In the genomic region with DNA sequence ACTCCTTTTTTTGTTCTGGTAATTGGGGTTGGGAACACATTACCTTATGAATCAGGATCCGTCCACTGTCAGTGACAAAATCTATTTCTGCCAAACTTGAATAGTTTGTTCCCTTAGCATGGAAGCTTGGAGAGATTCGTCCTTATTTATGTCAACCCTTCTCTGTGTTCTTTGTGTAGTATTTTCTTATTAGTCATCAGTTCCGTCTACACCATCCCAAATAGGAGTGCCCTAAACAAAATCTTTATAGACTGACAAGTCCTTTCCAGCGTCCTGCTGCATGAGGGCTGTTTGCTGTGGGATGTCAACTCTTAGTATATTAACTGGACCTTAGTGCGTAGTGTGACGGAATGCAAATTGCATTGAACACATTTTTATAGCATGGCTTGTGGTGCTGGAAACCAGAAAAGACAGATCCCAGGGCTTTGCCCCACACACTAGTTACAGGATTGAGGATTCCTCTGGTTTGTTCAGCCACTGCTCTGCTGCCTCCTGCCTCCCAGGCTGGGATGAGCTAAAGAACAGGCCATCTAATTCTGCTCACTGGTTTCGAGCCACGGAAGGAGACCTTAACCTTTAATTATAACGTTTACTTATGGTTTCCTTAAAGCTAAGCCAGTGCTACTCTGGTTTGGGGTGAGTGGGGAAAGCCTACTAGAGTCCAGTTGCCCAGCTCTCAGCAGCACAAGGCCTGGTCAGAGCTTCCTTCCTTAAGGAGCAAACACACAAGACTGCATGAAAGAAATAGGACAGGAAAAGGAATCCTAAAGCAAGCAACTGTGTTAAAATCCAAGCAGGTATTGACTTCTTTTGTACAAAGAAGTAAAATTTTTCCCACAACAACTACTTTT, we compare ENCODE assay signal across 1 cellular context.
TF ChIP-seq lines count a peak whose summit lies in the region.

No MANE protein-coding gene starts in this region.

TF ChIP-seq in HepG2, 621 proteins besides CTCF, POLR2A, EP300 and RAD21 (continued from another document):
- TF ChIP-seq, protein P1, sequence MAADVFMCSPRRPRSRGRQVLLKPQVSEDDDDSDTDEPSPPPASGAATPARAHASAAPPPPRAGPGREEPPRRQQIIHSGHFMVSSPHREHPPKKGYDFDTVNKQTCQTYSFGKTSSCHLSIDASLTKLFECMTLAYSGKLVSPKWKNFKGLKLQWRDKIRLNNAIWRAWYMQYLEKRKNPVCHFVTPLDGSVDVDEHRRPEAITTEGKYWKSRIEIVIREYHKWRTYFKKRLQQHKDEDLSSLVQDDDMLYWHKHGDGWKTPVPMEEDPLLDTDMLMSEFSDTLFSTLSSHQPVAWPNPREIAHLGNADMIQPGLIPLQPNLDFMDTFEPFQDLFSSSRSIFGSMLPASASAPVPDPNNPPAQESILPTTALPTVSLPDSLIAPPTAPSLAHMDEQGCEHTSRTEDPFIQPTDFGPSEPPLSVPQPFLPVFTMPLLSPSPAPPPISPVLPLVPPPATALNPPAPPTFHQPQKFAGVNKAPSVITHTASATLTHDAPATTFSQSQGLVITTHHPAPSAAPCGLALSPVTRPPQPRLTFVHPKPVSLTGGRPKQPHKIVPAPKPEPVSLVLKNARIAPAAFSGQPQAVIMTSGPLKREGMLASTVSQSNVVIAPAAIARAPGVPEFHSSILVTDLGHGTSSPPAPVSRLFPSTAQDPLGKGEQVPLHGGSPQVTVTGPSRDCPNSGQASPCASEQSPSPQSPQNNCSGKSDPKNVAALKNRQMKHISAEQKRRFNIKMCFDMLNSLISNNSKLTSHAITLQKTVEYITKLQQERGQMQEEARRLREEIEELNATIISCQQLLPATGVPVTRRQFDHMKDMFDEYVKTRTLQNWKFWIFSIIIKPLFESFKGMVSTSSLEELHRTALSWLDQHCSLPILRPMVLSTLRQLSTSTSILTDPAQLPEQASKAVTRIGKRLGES (CRISPR knock-in tag; IDR thresholded peaks at IDR 0.05; ENCODE audit: borderline replicate concordance), result no peak
- TF ChIP-seq ZNF788 (CRISPR knock-in tag; IDR thresholded peaks at IDR 0.05; ENCODE audit: borderline replicate concordance) (0 out of 2 replicates have a peak, but pooled peaks have one; percentile 6), SMAD3 (CRISPR knock-in tag; IDR thresholded peaks at IDR 0.05) (no peak), KMT2A (CRISPR knock-in tag; IDR thresholded peaks at IDR 0.05) (0 out of 2 replicates have a peak, but pooled peaks have one; percentile 4), PHF5A (CRISPR knock-in tag; IDR thresholded peaks at IDR 0.05; ENCODE audit: low read depth, unreplicated experiment) (no peak)
- TF ChIP-seq, protein P2, sequence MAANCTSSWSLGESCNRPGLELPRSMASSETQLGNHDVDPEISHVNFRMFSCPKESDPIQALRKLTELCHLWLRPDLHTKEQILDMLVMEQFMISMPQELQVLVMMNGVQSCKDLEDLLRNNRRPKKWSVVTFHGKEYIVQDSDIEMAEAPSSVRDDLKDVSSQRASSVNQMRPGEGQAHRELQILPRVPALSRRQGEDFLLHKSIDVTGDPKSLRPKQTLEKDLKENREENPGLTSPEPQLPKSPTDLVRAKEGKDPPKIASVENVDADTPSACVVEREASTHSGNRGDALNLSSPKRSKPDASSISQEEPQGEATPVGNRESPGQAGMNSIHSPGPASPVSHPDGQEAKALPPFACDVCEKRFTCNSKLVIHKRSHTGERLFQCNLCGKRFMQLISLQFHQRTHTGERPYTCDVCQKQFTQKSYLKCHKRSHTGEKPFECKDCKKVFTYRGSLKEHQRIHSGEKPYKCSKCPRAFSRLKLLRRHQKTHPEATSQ (CRISPR knock-in tag; IDR thresholded peaks at IDR 0.05; ENCODE audit: borderline replicate concordance), result no peak
